8 cellular contexts compared by ENCODE assay signal in genomic region chr14:87615822-87616679, GRCh38.
DNase-seq lines count a peak whose midpoint lies in the region; ATAC-seq and TF ChIP-seq lines count a peak whose summit lies in the region.

No MANE protein-coding gene starts in this region.

- H2BK15ac ChIP-seq in mesenchymal stem cell (ENCODE audit: low read depth, poor library complexity, severe bottlenecking), result no peak overlapping the region

- H3K4me2 ChIP-seq in mesenchymal stem cell (ENCODE audit: low read length, poor library complexity, severe bottlenecking), result no peak overlapping the region

- ATAC-seq in GM21723 (IDR thresholded peaks at IDR 0.05; ENCODE audit: unreplicated experiment), result peak; percentile 85
- ATAC-seq in upper lobe of left lung (ENCODE audit: low FRiP score in 2 of 2), result peak in 1 of 2 donors; percentile 81

- in situ Hi-C loops in SK-MEL-5 (cut with HindIII; ENCODE audit: low pct_unique_long_range_greater_than_20kb, low sequenced_read_pairs), result no loop called here

- H3K36me3 ChIP-seq in mesenchymal stem cell (ENCODE audit: control insufficient read depth in 1 of 2, insufficient read depth in 2 of 2, low read depth in 1 of 2, low read length in 2 of 2) (no peaks in the 10 kb centered on the region), upper lobe of left lung (no peaks in the 10 kb centered on the region)

- no peaks in the 10 kb centered on the region for H3K79me1 ChIP-seq in mesenchymal stem cell (replicated peaks; ENCODE audit: low read length, poor library complexity, severe bottlenecking)

- H2BK5ac ChIP-seq in mesenchymal stem cell (ENCODE audit: low read depth, low read length, poor library complexity, severe bottlenecking), result no peak overlapping the region

- H3K27me3 ChIP-seq in mesenchymal stem cell (ENCODE audit: control insufficient read depth in 1 of 2, insufficient read depth in 1 of 2, low read length in 2 of 2), result no peaks in the 10 kb centered on the region
- no peaks in the 10 kb centered on the region for H3K27me3 ChIP-seq in upper lobe of left lung

- H3K4me1 ChIP-seq in mesenchymal stem cell (ENCODE audit: control insufficient read depth, insufficient read depth, low read depth, low read length), result no peaks in the 10 kb centered on the region
- H3K4me1 ChIP-seq in upper lobe of left lung, result no peaks in the 10 kb centered on the region

- H3K27ac ChIP-seq in mesenchymal stem cell (ENCODE audit: low read length, poor library complexity, severe bottlenecking) (no peak overlapping the region), upper lobe of left lung (no peak overlapping the region)

- H3K23ac ChIP-seq in mesenchymal stem cell (ENCODE audit: low read length in 2 of 2), result no peak overlapping the region

- no peak overlapping the region for H2AFZ ChIP-seq in mesenchymal stem cell (ENCODE audit: low read depth, low read length)

- H4K8ac ChIP-seq in mesenchymal stem cell (ENCODE audit: low read length), result no peak overlapping the region

- no peak for TF ChIP-seq POLR2A in upper lobe of left lung (IDR thresholded peaks at IDR 0.05)

- peak overlapping the region; percentile 31 for H2AK5ac ChIP-seq in mesenchymal stem cell (ENCODE audit: low read length, severe bottlenecking)

- 47% methylated on average over 9 of the region's 12 CpGs for WGBS in mesenchymal stem cell
- WGBS in upper lobe of left lung, 2 donors, result 51 to 55% methylated on average over 12 of the region's 12 CpGs

- TF ChIP-seq EP300 in upper lobe of left lung (IDR thresholded peaks at IDR 0.05), result no peak

- H3K4ac ChIP-seq in mesenchymal stem cell (ENCODE audit: low read depth in 1 of 2, low read length in 2 of 2), result no peak overlapping the region

- peak overlapping the region; percentile 5 for H3K9ac ChIP-seq in mesenchymal stem cell (ENCODE audit: low read length)

- TF ChIP-seq CTCF in LNCAP (IDR thresholded peaks at IDR 0.05) (peak; percentile 81), upper lobe of left lung (IDR thresholded peaks at IDR 0.05) (peak in 4 of 6 experiments; percentile 32 to 56 (median 50))

- H3K18ac ChIP-seq in mesenchymal stem cell (ENCODE audit: low read depth in 1 of 2, low read length in 2 of 2), result peak overlapping the region; percentile 3 to 74

- no peak overlapping the region for H4K91ac ChIP-seq in mesenchymal stem cell (ENCODE audit: low read length)

- H3K14ac ChIP-seq in mesenchymal stem cell (ENCODE audit: low read length in 2 of 2), result no peak overlapping the region

- H2BK12ac ChIP-seq in mesenchymal stem cell (ENCODE audit: low read length in 2 of 2), result peak overlapping the region in 1 of 2 experiments; percentile 73

- no peak overlapping the region for H2BK120ac ChIP-seq in mesenchymal stem cell (ENCODE audit: low read depth, low read length)

- no peak overlapping the region for H3K4me3 ChIP-seq in mesenchymal stem cell (ENCODE audit: insufficient read depth in 1 of 2, low read depth in 1 of 2, low read length in 2 of 2)
- H3K4me3 ChIP-seq in upper lobe of left lung, result no peak overlapping the region

- peak; percentile 58 for DNase-seq in activated CD4-positive, alpha-beta T cell treated with anti-CD3 and anti-CD28 coated beads for 48 hours
- DNase-seq in activated CD4-positive, alpha-beta T cell treated with anti-CD3 and anti-CD28 coated beads for 1 hour, result no peak
- DNase-seq in SK-MEL-5 (ENCODE audit: low read depth, low spot score) (peak; percentile 76), dedifferentiated amniotic fluid mesenchymal stem cell (ENCODE audit: extremely low spot score) (peak; percentile 39), mesenchymal stem cell (peak; percentile 76), upper lobe of left lung (no peak)

- peaks cover 5% of the 10 kb centered on the region for H3K9me3 ChIP-seq in mesenchymal stem cell (ENCODE audit: control insufficient read depth, low read length)
- H3K9me3 ChIP-seq in upper lobe of left lung, result peaks cover 0 to under 1% (median 0%) of the 10 kb centered on the region in 4 donors

Comparison
In these comparisons a context has a peak if more than half of its experiments do, and no peak if none do; other contexts are left out.
1. DNase-seq: peak in activated CD4-positive, alpha-beta T cell treated with anti-CD3 and anti-CD28 coated beads for 48 hours (single experiment), SK-MEL-5 (single experiment), dedifferentiated amniotic fluid mesenchymal stem cell (single experiment) and mesenchymal stem cell (single experiment); none in activated CD4-positive, alpha-beta T cell treated with anti-CD3 and anti-CD28 coated beads for 1 hour (single experiment) and upper lobe of left lung (0 of 2).